ENCODE assay signal across 10 cellular contexts in genomic region chr9:22158983-22159382, GRCh38.
DNase-seq lines count a peak whose midpoint lies in the region; ATAC-seq, FAIRE-seq and TF ChIP-seq lines count a peak whose summit lies in the region.
"Had no signal": no experiment of that assay in that cellular context is flagged by ENCODE, and none has a peak within 500 bp of the region (broad histone marks: within the 10 kb centered on the region; RNA-seq: fewer than 3 reads in every experiment).

No MANE protein-coding gene starts in this region.

- DNase-seq in AML-193 (lab: John Stamatoyannopoulos, UW) (peak; percentile 88 to 90), midbrain (lab: John Stamatoyannopoulos, UW) (peak; percentile 16), prostate gland (ENCODE audit: low spot score) (no peak), HTR-8/SVneo (ENCODE audit: insufficient read length, low spot score) (no peak), nephron progenitor cell (no peak)
- DNase-seq: activated T-cell treated with anti-CD3 and anti-CD28 coated beads, Interleukin-2, amount 50 U/mL, for 1 hour had no signal

- H3K4me3 ChIP-seq in OCI-LY3 (ENCODE audit: low read length): no peak overlapping the region
- no peak overlapping the region for H3K4me3 ChIP-seq in prostate gland

- H3K27ac Mint-ChIP-seq in nephron progenitor cell: no peak overlapping the region

- H3K4me3 Mint-ChIP-seq in nephron progenitor cell: no peak overlapping the region

- no peak overlapping the region for H3K9ac ChIP-seq in OCI-LY3 (ENCODE audit: low read length)

- no peaks in the 10 kb centered on the region for H3K36me3 Mint-ChIP-seq in nephron progenitor cell (ENCODE audit: low read depth)

- no peak for TF ChIP-seq POLR2A in prostate gland (IDR thresholded peaks at IDR 0.05)

- H3K4me1 ChIP-seq in OCI-LY3 (ENCODE audit: low read length) (peaks cover 28% of the 10 kb centered on the region), prostate gland (replicated peaks) (no peaks in the 10 kb centered on the region)

- H3K36me3 ChIP-seq in OCI-LY3 (replicated peaks; ENCODE audit: low read depth, low read length) (no peaks in the 10 kb centered on the region), prostate gland (no peaks in the 10 kb centered on the region)

- no peak for TF ChIP-seq CTCF in OCI-LY3 (IDR thresholded peaks at IDR 0.05; ENCODE audit: low read depth, low read length)
- TF ChIP-seq CTCF in prostate gland (IDR thresholded peaks at IDR 0.05): no peak
- TF ChIP-seq CTCF in nephron progenitor cell (IDR thresholded peaks at IDR 0.05): no peak

- H3K79me2 ChIP-seq in OCI-LY3 (ENCODE audit: low read length): no peaks in the 10 kb centered on the region

- H2AFZ ChIP-seq in OCI-LY3 (ENCODE audit: low read depth, low read length): no peak overlapping the region

- ATAC-seq in esophagus mucosa (peak; percentile 57), GM19463 (IDR thresholded peaks at IDR 0.05; ENCODE audit: unreplicated experiment) (no peak)
- ATAC-seq: Panc1 had no signal

- H3K4me1 Mint-ChIP-seq in nephron progenitor cell: peaks cover 7% of the 10 kb centered on the region

- H3K9me3 Mint-ChIP-seq in nephron progenitor cell: no peaks in the 10 kb centered on the region

- H3K27me3 Mint-ChIP-seq in nephron progenitor cell (ENCODE audit: low read depth, poor library complexity): no peaks in the 10 kb centered on the region

- 25% methylated on average over 3 of the region's 3 CpGs for WGBS in prostate gland

- no peak for FAIRE-seq in HTR-8/SVneo (lab: Jason Lieb, UNC)

- H3K9me3 ChIP-seq in OCI-LY3 (ENCODE audit: insufficient read depth, low read length) (no peaks in the 10 kb centered on the region), prostate gland (no peaks in the 10 kb centered on the region)

- no peaks in the 10 kb centered on the region; the same call in 1 of the 2 replicates for H3K27me3 ChIP-seq in OCI-LY3 (ENCODE audit: low read depth, low read length)
- no peaks in the 10 kb centered on the region for H3K27me3 ChIP-seq in prostate gland (replicated peaks; ENCODE audit: insufficient read depth)

- intact Hi-C loops in prostate gland (cut with DNase I): no loop called here

- peak overlapping the region; percentile 64 for H3K4me2 ChIP-seq in OCI-LY3 (ENCODE audit: low read length)

- H3K27ac ChIP-seq in OCI-LY3 (ENCODE audit: low read length): peak overlapping the region; percentile 39
- no peak overlapping the region for H3K27ac ChIP-seq in prostate gland

- no peaks in the 10 kb centered on the region for H4K20me1 ChIP-seq in OCI-LY3 (ENCODE audit: insufficient read depth, low read length)

Comparison
In these comparisons a context has a peak if more than half of its experiments do, and no peak if none do; other contexts are left out.
1. DNase-seq: peak in AML-193 (2 of 2) and midbrain (single experiment); none in prostate gland (single experiment), HTR-8/SVneo (single experiment) and nephron progenitor cell (single experiment).